15 cellular contexts compared by ENCODE assay signal in the genomic region with DNA sequence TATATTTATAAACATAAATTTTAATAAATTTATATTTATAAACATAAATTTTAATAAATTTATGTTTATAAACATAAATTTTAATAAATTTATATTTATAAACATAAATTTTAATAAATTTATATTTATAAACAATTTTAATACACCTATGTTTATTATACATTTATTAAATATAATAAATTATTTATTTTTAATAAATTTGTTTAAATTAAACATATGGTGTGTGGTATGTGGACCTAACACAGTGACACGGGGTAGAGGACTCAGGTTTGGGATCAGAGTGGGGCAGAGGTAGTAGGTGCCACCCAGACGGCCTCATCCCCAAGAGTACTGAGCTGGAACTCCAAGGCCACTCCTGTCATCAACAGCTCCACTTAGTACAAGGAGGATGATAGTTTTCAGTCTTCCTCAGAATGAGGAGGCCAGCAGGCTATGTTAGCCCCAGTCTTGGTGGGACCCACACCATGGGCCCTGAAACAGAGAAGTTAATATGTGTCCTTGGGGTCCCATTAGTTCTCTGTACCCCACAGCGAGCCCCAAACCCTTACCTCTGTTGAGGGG.
"Had no signal": no experiment of that assay in that cellular context is flagged by ENCODE, and none has a peak within 500 bp of the region (broad histone marks: within the 10 kb centered on the region; RNA-seq: fewer than 3 reads in every experiment).

No MANE protein-coding gene starts in this region.

- H3K4me3 Mint-ChIP-seq: activated CD4-positive, alpha-beta memory T cell treated with anti-CD3 and anti-CD28 coated beads, Interleukin-2, amount 10 ng/mL, durations not matched to agents 7 days and 5 days; nephron; type B pancreatic cell had no signal

- H3K4me1 Mint-ChIP-seq: activated CD4-positive, alpha-beta memory T cell treated with anti-CD3 and anti-CD28 coated beads, Interleukin-2, amount 10 ng/mL, durations not matched to agents 7 days and 5 days; nephron had no signal

- H3K4me3 ChIP-seq: adrenal gland, gastrocnemius medialis, heart right ventricle, lower lobe of right lung had no signal

- H3K27ac Mint-ChIP-seq: activated CD4-positive, alpha-beta memory T cell treated with anti-CD3 and anti-CD28 coated beads, Interleukin-2, amount 10 ng/mL, durations not matched to agents 7 days and 5 days; nephron; type B pancreatic cell had no signal

- ATAC-seq: gastrocnemius medialis, heart right ventricle, lower lobe of right lung had no signal

- H3K9me3 Mint-ChIP-seq: activated CD4-positive, alpha-beta memory T cell treated with anti-CD3 and anti-CD28 coated beads, Interleukin-2, amount 10 ng/mL, durations not matched to agents 7 days and 5 days; nephron; type B pancreatic cell had no signal

- DNase-seq: activated CD4-positive, alpha-beta memory T cell treated with anti-CD3 and anti-CD28 coated beads, Interleukin-2, amount 10 ng/mL, durations not matched to agents 7 days and 5 days; activated CD8-positive, alpha-beta memory T cell treated with anti-CD3 and anti-CD28 coated beads, Interleukin-2, amount 50 U/mL, for 4 hours; activated naive CD4-positive, alpha-beta T cell; adrenal gland; gastrocnemius medialis; heart right ventricle; left colon; lower lobe of right lung; nucleus accumbens; stimulated activated CD4-positive, alpha-beta T cell treated with anti-CD3 and anti-CD28 coated beads, Interleukin-15, amount 100 ng/mL, for 24 hours; stimulated activated CD4-positive, alpha-beta T cell treated with anti-CD3 and anti-CD28 coated beads, Interleukin-4, amount 100 ng/mL, for 1 hour; stimulated activated naive CD4-positive, alpha-beta T cell had no signal

- H3K4me1 ChIP-seq: adrenal gland, gastrocnemius medialis, lower lobe of right lung had no signal

- H3K27ac ChIP-seq: adrenal gland, gastrocnemius medialis, heart right ventricle, lower lobe of right lung, VCaP had no signal

- H3K9me3 ChIP-seq: adrenal gland, gastrocnemius medialis, heart right ventricle, lower lobe of right lung had no signal

- H3K27me3 Mint-ChIP-seq: activated CD4-positive, alpha-beta memory T cell treated with anti-CD3 and anti-CD28 coated beads, Interleukin-2, amount 10 ng/mL, durations not matched to agents 7 days and 5 days; type B pancreatic cell had no signal
